31 cellular contexts compared by ENCODE assay signal in genomic region chr6:163179721-163180120, GRCh38.
"Had no signal": no experiment of that assay in that cellular context is flagged by ENCODE, and none has a peak within 500 bp of the region (broad histone marks: within the 10 kb centered on the region; RNA-seq: fewer than 3 reads in every experiment).

No MANE protein-coding gene starts in this region.

- H3K27ac ChIP-seq: adrenal gland had no signal

- H3K36me3 Mint-ChIP-seq: activated naive CD4-positive, alpha-beta T cell treated with anti-CD3 and anti-CD28 coated beads, Interleukin-2, amount 50 U/mL, for 72 hours; brain had no signal

- H3K4me1 ChIP-seq: adrenal gland had no signal

- H3K9me3 Mint-ChIP-seq: activated CD4-positive, alpha-beta T cell treated with anti-CD3 and anti-CD28 coated beads, Interleukin-2, amount 10 ng/mL, durations not matched to agents 7 days and 5 days; activated naive CD4-positive, alpha-beta T cell treated with anti-CD3 and anti-CD28 coated beads for 36 hours; activated naive CD4-positive, alpha-beta T cell treated with anti-CD3 and anti-CD28 coated beads, Interleukin-2, amount 50 U/mL, for 72 hours; activated T-cell treated with anti-CD3 and anti-CD28 coated beads, Interleukin-2, amount 50 U/mL, for 24 hours; activated T-helper 1 cell treated with anti-CD3 and anti-CD28 coated beads, Interleukin-12 subunit alpha, Interleukin-12 subunit beta, Interleukin-2, Interleukin-4 antibody, amounts not matched to agents 30 ng/mL and 10 ng/mL and 1 ng/mL, durations not matched to agents 14 hours and 24 hours and 36 hours had no signal

- DNase-seq: activated CD4-positive, alpha-beta T cell treated with anti-CD3 and anti-CD28 coated beads for 36 hours; activated CD4-positive, alpha-beta T cell treated with anti-CD3 and anti-CD28 coated beads, Interleukin-2, amount 10 ng/mL, durations not matched to agents 7 days and 5 days; activated CD4-positive, alpha-beta T cell treated with anti-CD3 and anti-CD28 coated beads, Interleukin-2, amount 50 U/mL, for 48 hours; activated CD8-positive, alpha-beta T cell treated with anti-CD3 and anti-CD28 coated beads, Interleukin-2, amount 10 ng/mL, durations not matched to agents 7 days and 5 days; activated gamma-delta T cell treated with Interleukin-2 at 50 U/mL for 16 hours; activated naive CD4-positive, alpha-beta T cell treated with anti-CD3 and anti-CD28 coated beads for 36 hours; activated T-cell treated with anti-CD3 and anti-CD28 coated beads, Interleukin-2, amount 50 U/mL, for 24 hours; adrenal gland; anterior cingulate cortex; central memory CD4-positive, alpha-beta T cell; Kasumi-1; KG1; MG63; NCI-H1048; NCI-H1105 treated with DMSO at 0.1 percent for 48 hours; NCI-H1436; NCI-H1694; NCI-H1930; NCI-H2081 treated with DMSO at 0.1 percent for 48 hours; NCI-H226; NCI-H446 treated with DMSO at 0.1 percent for 48 hours; NCI-H524; NCI-H69; PC-9; Right ventricle myocardium superior; SW 1271; T1000 had no signal

- H3K27ac Mint-ChIP-seq: activated CD4-positive, alpha-beta T cell treated with anti-CD3 and anti-CD28 coated beads for 36 hours; activated CD4-positive, alpha-beta T cell treated with anti-CD3 and anti-CD28 coated beads, Interleukin-2, amount 10 ng/mL, durations not matched to agents 7 days and 5 days; activated CD8-positive, alpha-beta T cell treated with anti-CD3 and anti-CD28 coated beads, Interleukin-2, amount 10 ng/mL, durations not matched to agents 7 days and 5 days; activated naive CD4-positive, alpha-beta T cell treated with anti-CD3 and anti-CD28 coated beads for 36 hours; activated naive CD4-positive, alpha-beta T cell treated with anti-CD3 and anti-CD28 coated beads, Interleukin-2, amount 50 U/mL, for 72 hours; activated T-cell treated with anti-CD3 and anti-CD28 coated beads, Interleukin-2, amount 50 U/mL, for 24 hours; activated T-helper 1 cell treated with anti-CD3 and anti-CD28 coated beads, Interleukin-12 subunit alpha, Interleukin-12 subunit beta, Interleukin-2, Interleukin-4 antibody, amounts not matched to agents 30 ng/mL and 10 ng/mL and 1 ng/mL, durations not matched to agents 14 hours and 24 hours and 36 hours; brain had no signal

- H3K4me3 Mint-ChIP-seq: activated CD4-positive, alpha-beta T cell treated with anti-CD3 and anti-CD28 coated beads for 36 hours; activated CD4-positive, alpha-beta T cell treated with anti-CD3 and anti-CD28 coated beads, Interleukin-2, amount 10 ng/mL, durations not matched to agents 7 days and 5 days; activated CD8-positive, alpha-beta T cell treated with anti-CD3 and anti-CD28 coated beads, Interleukin-2, amount 10 ng/mL, durations not matched to agents 7 days and 5 days; activated naive CD4-positive, alpha-beta T cell treated with anti-CD3 and anti-CD28 coated beads for 36 hours; activated T-cell treated with anti-CD3 and anti-CD28 coated beads, Interleukin-2, amount 50 U/mL, for 24 hours; activated T-helper 1 cell treated with anti-CD3 and anti-CD28 coated beads, Interleukin-12 subunit alpha, Interleukin-12 subunit beta, Interleukin-2, Interleukin-4 antibody, amounts not matched to agents 30 ng/mL and 10 ng/mL and 1 ng/mL, durations not matched to agents 14 hours and 24 hours and 36 hours; brain had no signal

- H3K4me3 ChIP-seq: adrenal gland, MG63, PC-9 had no signal

- H3K4me1 Mint-ChIP-seq: activated CD4-positive, alpha-beta T cell treated with anti-CD3 and anti-CD28 coated beads for 36 hours; activated CD4-positive, alpha-beta T cell treated with anti-CD3 and anti-CD28 coated beads, Interleukin-2, amount 10 ng/mL, durations not matched to agents 7 days and 5 days had no signal

- ATAC-seq: activated CD4-positive, alpha-beta T cell treated with anti-CD3 and anti-CD28 coated beads for 36 hours; activated CD8-positive, alpha-beta T cell treated with anti-CD3 and anti-CD28 coated beads, Interleukin-2, amount 10 ng/mL, durations not matched to agents 7 days and 5 days; activated naive CD4-positive, alpha-beta T cell treated with anti-CD3 and anti-CD28 coated beads, Interleukin-2, amount 50 U/mL, for 72 hours had no signal

- FAIRE-seq: bronchial epithelial cell had no signal

- H3K27me3 ChIP-seq: adrenal gland, MG63 had no signal

- H3K36me3 ChIP-seq: adrenal gland, MG63 had no signal

- H2AFZ ChIP-seq: PC-9 had no signal

- H3K9me3 ChIP-seq: adrenal gland, MG63 had no signal

- H3K4me2 ChIP-seq: PC-9 had no signal
